In the genomic region with DNA sequence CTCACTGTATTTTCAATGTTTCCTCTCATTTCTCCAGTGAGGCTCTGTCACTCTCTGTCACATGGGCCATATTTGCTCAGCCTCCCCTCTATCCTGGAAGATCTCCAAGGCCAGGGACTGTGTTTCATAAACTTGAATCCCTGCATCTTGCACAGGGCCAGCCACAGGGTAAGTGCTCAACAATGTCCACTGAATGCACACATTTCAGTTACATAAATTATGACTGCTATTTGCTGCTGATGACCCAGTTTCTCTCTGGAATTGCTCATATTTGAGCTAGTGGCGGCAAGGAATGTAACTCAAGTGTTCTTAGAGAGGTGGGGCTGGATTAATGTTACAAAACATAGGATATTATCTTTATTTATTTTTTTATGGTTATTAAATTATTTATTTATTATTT, we compare ENCODE assay signal across 30 cellular contexts. TPM values are rescaled to one million over a fixed set of nuclear protein-coding genes. Genes with fewer than 3 reads are reported as not detected.
"Had no signal": no experiment of that assay in that cellular context is flagged by ENCODE, and none has a peak within 500 bp of the region (broad histone marks: within the 10 kb centered on the region; RNA-seq: fewer than 3 reads in every experiment).

No MANE protein-coding gene starts in this region.

- DNase-seq: IMR-90; Kasumi-1; KG1; MV-4-11; NCI-H1048; NCI-H1105; NCI-H1417; NCI-H1436 treated with DMSO at 0.1 percent for 48 hours; NCI-H1694; NCI-H1930; NCI-H2081; NCI-H2107; NCI-H2227 treated with DMSO at 0.1 percent for 48 hours; NCI-H524; NCI-H526 treated with DMSO at 0.1 percent for 48 hours; NCI-H748 treated with DMSO at 0.1 percent for 48 hours; NK-92 treated with Interleukin-12 subunit alpha and Interleukin-12 subunit beta, amount 100 ng/mL, for 24 hours; PC-3; SHP77; SK-N-SH; SW 1271; T-cell had no signal

- H3K9me3 ChIP-seq: SK-N-SH had no signal

- H3K9me2 ChIP-seq: SK-N-SH had no signal

- FAIRE-seq: HepG2 had no signal

- H3K27ac ChIP-seq: RWPE1 had no signal

- H3K9ac ChIP-seq: SK-N-SH had no signal

- H3K4me2 ChIP-seq: SK-N-SH had no signal

- ATAC-seq: HepG2, Panc1, PC-3, T-cell had no signal

RNA-seq across cellular contexts. Expression of a gene that starts 6.1 kb away (rescaled TPM):
- total RNA-seq: HepG2, HT1080, IMR-90, MCF 10A, NCI-H460, OCI-LY7, PC-3, SK-MEL-5 had no signal
- polyA plus RNA-seq: HepG2, IMR-90, SK-N-SH had no signal

RNA-seq across cellular contexts. Expression of a gene that starts 27.4 kb away (rescaled TPM):
- total RNA-seq: HepG2, HT1080, IMR-90, MCF 10A, NCI-H460, OCI-LY7, PC-3, SK-MEL-5 had no signal
- polyA plus RNA-seq: HepG2, IMR-90, SK-N-SH had no signal

RNA-seq across cellular contexts. Expression of a gene that starts 47.0 kb away (rescaled TPM):
- total RNA-seq: HepG2, HT1080, IMR-90, MCF 10A, NCI-H460, OCI-LY7, PC-3, SK-MEL-5, T-cell had no signal
- polyA plus RNA-seq: HepG2, IMR-90, SK-N-SH had no signal
